Comparison of ENCODE assay signal across 1 cellular context in genomic region chr9:6845128-6845826, GRCh38.
TF ChIP-seq lines count a peak whose summit lies in the region.

No MANE protein-coding gene starts in this region.

TF ChIP-seq in HepG2, 621 proteins besides CTCF, POLR2A, EP300 and RAD21 (continued from another document):
- no peak for TF ChIP-seq LRRFIP1 (CRISPR knock-in tag; conservative IDR thresholded peaks at IDR 0.05)
- TF ChIP-seq, protein P1, sequence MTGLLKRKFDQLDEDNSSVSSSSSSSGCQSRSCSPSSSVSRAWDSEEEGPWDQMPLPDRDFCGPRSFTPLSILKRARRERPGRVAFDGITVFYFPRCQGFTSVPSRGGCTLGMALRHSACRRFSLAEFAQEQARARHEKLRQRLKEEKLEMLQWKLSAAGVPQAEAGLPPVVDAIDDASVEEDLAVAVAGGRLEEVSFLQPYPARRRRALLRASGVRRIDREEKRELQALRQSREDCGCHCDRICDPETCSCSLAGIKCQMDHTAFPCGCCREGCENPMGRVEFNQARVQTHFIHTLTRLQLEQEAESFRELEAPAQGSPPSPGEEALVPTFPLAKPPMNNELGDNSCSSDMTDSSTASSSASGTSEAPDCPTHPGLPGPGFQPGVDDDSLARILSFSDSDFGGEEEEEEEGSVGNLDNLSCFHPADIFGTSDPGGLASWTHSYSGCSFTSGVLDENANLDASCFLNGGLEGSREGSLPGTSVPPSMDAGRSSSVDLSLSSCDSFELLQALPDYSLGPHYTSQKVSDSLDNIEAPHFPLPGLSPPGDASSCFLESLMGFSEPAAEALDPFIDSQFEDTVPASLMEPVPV (CRISPR knock-in tag; IDR thresholded peaks at IDR 0.05): no peak
- TF ChIP-seq MXI1 (IDR thresholded peaks at IDR 0.05; ENCODE audit: borderline replicate concordance, low read depth, low read length): no peak
- TF ChIP-seq RCOR2 (CRISPR knock-in tag; IDR thresholded peaks at IDR 0.05): 0 out of 2 replicates have a peak, but pooled peaks have one; percentile 20
- no peak for TF ChIP-seq SMARCE1 (IDR thresholded peaks at IDR 0.05; ENCODE audit: borderline replicate concordance)
- peak; percentile 92 for TF ChIP-seq CEBPG (CRISPR knock-in tag; IDR thresholded peaks at IDR 0.05)
- no peak for TF ChIP-seq ZNF484 (CRISPR knock-in tag; IDR thresholded peaks at IDR 0.05; ENCODE audit: borderline replicate concordance, low read depth)
- TF ChIP-seq ZNF251 (CRISPR knock-in tag; IDR thresholded peaks at IDR 0.05): no peak
- peak; percentile 54; the same call in 1 of the 2 replicates for TF ChIP-seq HDAC2 (CRISPR knock-in tag; IDR thresholded peaks at IDR 0.05)
- TF ChIP-seq RFX5 (IDR thresholded peaks at IDR 0.05; ENCODE audit: low read depth, low read length): no peak
- peak; percentile 40; the same call in 1 of the 2 replicates for TF ChIP-seq RXRA (CRISPR knock-in tag; IDR thresholded peaks at IDR 0.05)
- peak; percentile 71 for TF ChIP-seq NR2C2 (CRISPR knock-in tag; IDR thresholded peaks at IDR 0.05; ENCODE audit: borderline replicate concordance)
- TF ChIP-seq, protein P2, sequence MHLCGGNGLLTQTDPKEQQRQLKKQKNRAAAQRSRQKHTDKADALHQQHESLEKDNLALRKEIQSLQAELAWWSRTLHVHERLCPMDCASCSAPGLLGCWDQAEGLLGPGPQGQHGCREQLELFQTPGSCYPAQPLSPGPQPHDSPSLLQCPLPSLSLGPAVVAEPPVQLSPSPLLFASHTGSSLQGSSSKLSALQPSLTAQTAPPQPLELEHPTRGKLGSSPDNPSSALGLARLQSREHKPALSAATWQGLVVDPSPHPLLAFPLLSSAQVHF (CRISPR knock-in tag; IDR thresholded peaks at IDR 0.05): no peak
- TF ChIP-seq MAZ (IDR thresholded peaks at IDR 0.05; ENCODE audit: borderline replicate concordance, low read depth, low read length): no peak
- no peak for TF ChIP-seq MAZ (CRISPR knock-in tag; IDR thresholded peaks at IDR 0.05; ENCODE audit: low read depth)
- TF ChIP-seq TERF1 (CRISPR knock-in tag; IDR thresholded peaks at IDR 0.05): no peak
- TF ChIP-seq MIXL1 (CRISPR knock-in tag; IDR thresholded peaks at IDR 0.05): no peak; the same call in 1 of the 2 replicates
- no peak for TF ChIP-seq REPIN1 (CRISPR knock-in tag; IDR thresholded peaks at IDR 0.05; ENCODE audit: borderline replicate concordance, low read depth)
- TF ChIP-seq ZNF256 (CRISPR knock-in tag; conservative IDR thresholded peaks at IDR 0.05): no peak
- TF ChIP-seq ZSCAN9 (CRISPR knock-in tag; IDR thresholded peaks at IDR 0.05; ENCODE audit: borderline replicate concordance): no peak
- no peak for TF ChIP-seq ZSCAN5A (CRISPR knock-in tag; IDR thresholded peaks at IDR 0.05; ENCODE audit: borderline replicate concordance)
- TF ChIP-seq FOXO4 (CRISPR knock-in tag; conservative IDR thresholded peaks at IDR 0.05): no peak
- TF ChIP-seq ZNF557 (CRISPR knock-in tag; IDR thresholded peaks at IDR 0.05): no peak
- TF ChIP-seq ARNT2 (CRISPR knock-in tag; IDR thresholded peaks at IDR 0.05; ENCODE audit: low read depth): no peak
- TF ChIP-seq, protein P3, sequence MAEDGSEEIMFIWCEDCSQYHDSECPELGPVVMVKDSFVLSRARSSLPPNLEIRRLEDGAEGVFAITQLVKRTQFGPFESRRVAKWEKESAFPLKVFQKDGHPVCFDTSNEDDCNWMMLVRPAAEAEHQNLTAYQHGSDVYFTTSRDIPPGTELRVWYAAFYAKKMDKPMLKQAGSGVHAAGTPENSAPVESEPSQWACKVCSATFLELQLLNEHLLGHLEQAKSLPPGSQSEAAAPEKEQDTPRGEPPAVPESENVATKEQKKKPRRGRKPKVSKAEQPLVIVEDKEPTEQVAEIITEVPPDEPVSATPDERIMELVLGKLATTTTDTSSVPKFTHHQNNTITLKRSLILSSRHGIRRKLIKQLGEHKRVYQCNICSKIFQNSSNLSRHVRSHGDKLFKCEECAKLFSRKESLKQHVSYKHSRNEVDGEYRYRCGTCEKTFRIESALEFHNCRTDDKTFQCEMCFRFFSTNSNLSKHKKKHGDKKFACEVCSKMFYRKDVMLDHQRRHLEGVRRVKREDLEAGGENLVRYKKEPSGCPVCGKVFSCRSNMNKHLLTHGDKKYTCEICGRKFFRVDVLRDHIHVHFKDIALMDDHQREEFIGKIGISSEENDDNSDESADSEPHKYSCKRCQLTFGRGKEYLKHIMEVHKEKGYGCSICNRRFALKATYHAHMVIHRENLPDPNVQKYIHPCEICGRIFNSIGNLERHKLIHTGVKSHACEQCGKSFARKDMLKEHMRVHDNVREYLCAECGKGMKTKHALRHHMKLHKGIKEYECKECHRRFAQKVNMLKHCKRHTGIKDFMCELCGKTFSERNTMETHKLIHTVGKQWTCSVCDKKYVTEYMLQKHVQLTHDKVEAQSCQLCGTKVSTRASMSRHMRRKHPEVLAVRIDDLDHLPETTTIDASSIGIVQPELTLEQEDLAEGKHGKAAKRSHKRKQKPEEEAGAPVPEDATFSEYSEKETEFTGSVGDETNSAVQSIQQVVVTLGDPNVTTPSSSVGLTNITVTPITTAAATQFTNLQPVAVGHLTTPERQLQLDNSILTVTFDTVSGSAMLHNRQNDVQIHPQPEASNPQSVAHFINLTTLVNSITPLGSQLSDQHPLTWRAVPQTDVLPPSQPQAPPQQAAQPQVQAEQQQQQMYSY (CRISPR knock-in tag; IDR thresholded peaks at IDR 0.05): no peak
- TF ChIP-seq RORA (CRISPR knock-in tag; IDR thresholded peaks at IDR 0.05): no peak
- TF ChIP-seq BORCS8-MEF2B (CRISPR knock-in tag; IDR thresholded peaks at IDR 0.05): no peak
- no peak for TF ChIP-seq IKZF4 (CRISPR knock-in tag; IDR thresholded peaks at IDR 0.05; ENCODE audit: borderline replicate concordance, low read depth, not compliant biosample characterization)
- peak; percentile 20; the same call in 1 of the 2 replicates for TF ChIP-seq ZNF501 (CRISPR knock-in tag; IDR thresholded peaks at IDR 0.05)
- TF ChIP-seq ZFP1 (CRISPR knock-in tag; IDR thresholded peaks at IDR 0.05): no peak
- TF ChIP-seq NR2F1 (CRISPR knock-in tag; IDR thresholded peaks at IDR 0.05): peak; percentile 54 to 63; a peak in 3 of 4 replicates
- TF ChIP-seq DDIT3 (CRISPR knock-in tag; IDR thresholded peaks at IDR 0.05): no peak
- TF ChIP-seq ONECUT2 (CRISPR knock-in tag; IDR thresholded peaks at IDR 0.05): peak; percentile 87
